8 cellular contexts compared by ENCODE assay signal in the genomic region with DNA sequence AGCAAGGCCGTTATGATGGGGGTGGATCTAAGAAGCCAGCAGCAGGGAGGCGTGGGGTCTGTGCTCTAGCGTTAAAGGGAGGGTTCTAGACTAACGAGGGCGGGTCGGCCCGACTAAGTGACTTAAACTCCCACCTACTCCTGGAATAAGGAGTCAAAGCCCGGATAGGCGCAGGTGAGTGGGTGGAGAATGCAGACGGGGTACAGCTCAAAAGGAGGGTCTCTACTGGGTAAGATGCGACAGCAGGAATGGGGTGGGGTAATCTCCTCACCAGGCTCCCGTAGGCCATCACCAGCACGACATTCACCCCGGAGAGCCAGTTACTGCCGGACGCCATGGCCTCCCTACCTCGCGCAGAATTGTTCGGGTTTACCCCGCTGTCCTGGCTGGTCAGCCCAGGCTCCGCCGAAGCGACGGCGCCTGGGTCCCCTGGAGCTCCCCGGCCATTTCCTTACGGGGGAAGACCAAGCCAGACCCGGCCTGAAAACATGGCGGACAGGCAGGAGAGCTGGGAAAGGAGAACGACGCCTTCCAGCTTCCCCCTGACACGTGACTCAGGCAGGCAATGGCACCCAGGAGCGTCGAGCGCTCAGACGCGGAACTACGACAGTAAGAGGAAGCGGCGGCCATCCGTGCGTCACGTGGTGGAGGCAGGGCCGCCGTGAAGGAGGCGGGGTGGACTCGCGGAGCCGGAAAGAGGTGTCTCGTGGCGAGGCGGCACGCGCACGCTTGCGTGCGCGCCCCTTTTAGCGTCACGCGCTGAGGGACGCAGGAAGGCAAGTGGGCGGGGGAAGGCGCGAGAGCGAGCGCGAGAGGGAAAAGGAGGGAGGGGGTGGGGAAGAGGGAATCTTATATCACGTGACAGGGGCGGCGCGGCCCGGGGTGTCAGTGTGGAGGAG.
A peak's percentile ranks its signal among the peaks of the same experiment; 100 is the strongest.
DNase-seq lines count a peak whose midpoint lies in the region; ATAC-seq, FAIRE-seq and TF ChIP-seq lines count a peak whose summit lies in the region.

A gene with protein sequence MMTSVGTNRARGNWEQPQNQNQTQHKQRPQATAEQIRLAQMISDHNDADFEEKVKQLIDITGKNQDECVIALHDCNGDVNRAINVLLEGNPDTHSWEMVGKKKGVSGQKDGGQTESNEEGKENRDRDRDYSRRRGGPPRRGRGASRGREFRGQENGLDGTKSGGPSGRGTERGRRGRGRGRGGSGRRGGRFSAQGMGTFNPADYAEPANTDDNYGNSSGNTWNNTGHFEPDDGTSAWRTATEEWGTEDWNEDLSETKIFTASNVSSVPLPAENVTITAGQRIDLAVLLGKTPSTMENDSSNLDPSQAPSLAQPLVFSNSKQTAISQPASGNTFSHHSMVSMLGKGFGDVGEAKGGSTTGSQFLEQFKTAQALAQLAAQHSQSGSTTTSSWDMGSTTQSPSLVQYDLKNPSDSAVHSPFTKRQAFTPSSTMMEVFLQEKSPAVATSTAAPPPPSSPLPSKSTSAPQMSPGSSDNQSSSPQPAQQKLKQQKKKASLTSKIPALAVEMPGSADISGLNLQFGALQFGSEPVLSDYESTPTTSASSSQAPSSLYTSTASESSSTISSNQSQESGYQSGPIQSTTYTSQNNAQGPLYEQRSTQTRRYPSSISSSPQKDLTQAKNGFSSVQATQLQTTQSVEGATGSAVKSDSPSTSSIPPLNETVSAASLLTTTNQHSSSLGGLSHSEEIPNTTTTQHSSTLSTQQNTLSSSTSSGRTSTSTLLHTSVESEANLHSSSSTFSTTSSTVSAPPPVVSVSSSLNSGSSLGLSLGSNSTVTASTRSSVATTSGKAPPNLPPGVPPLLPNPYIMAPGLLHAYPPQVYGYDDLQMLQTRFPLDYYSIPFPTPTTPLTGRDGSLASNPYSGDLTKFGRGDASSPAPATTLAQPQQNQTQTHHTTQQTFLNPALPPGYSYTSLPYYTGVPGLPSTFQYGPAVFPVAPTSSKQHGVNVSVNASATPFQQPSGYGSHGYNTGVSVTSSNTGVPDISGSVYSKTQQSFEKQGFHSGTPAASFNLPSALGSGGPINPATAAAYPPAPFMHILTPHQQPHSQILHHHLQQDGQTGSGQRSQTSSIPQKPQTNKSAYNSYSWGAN (plus strand): TSS at position 885 of the 899 bp plus-strand sequence. CDS start 4,169 bp downstream, outside the sequence.

- no peak for TF ChIP-seq CTCF in AG09319 (IDR thresholded peaks at IDR 0.05; ENCODE audit: low read depth, low read length)

- peak; percentile 89 for ATAC-seq in GM19035 (IDR thresholded peaks at IDR 0.05; ENCODE audit: unreplicated experiment)
- peak; percentile 89 for ATAC-seq in HG03354 (IDR thresholded peaks at IDR 0.05; ENCODE audit: poor library complexity, severe bottlenecking, unreplicated experiment)
- peak; percentile 91 for ATAC-seq in activated CD4-positive, CD25-positive, alpha-beta regulatory T cell treated with anti-CD3 and anti-CD28 coated beads, Interleukin-2, amount 50 U/mL, for 24 hours

- DNase-seq in AG09319 (ENCODE audit: extremely low read depth, low read depth) (peak; percentile 99), NCI-H446 treated with DMSO at 0.1 percent for 48 hours (lab: John Stamatoyannopoulos, UW) (peak; percentile 99), cerebellar cortex (ENCODE audit: low spot score) (peak; percentile 99)
- peak; percentile 97 for DNase-seq in stimulated activated CD4-positive, alpha-beta T cell treated with anti-CD3 and anti-CD28 coated beads, Interleukin-12 subunit alpha, Interleukin-12 subunit beta, amount 100 ng/mL, for 4 hours

- peak; percentile 41 for FAIRE-seq in islet of Langerhans (lab: Jason Lieb, UNC)

Comparison
In these comparisons a context has a peak if more than half of its experiments do, and no peak if none do; other contexts are left out.
1. Peak in every context shown above with its lines: DNase-seq and ATAC-seq.